In genomic region chr2:62461707-62462106, GRCh38 we compare ENCODE assay signal across 3 cellular contexts.
A peak's percentile ranks its signal among the peaks of the same experiment; 100 is the strongest.
TF ChIP-seq lines count a peak whose summit lies in the region.

No MANE protein-coding gene starts in this region.

TF ChIP-seq in H1, 55 proteins besides CTCF, POLR2A, EP300 and RAD21:
- TF ChIP-seq CHD2 (IDR thresholded peaks at IDR 0.05; ENCODE audit: low read length) (no peak), CBX5 (IDR thresholded peaks at IDR 0.05; ENCODE audit: low read depth, low read length) (no peak), JUN (IDR thresholded peaks at IDR 0.05; ENCODE audit: low read depth, low read length) (no peak), HDAC6 (IDR thresholded peaks at IDR 0.05; ENCODE audit: low read depth, low read length) (no peak), RBBP5 (IDR thresholded peaks at IDR 0.05; ENCODE audit: borderline replicate concordance, low read depth, low read length) (no peak), SIN3A (conservative IDR thresholded peaks at IDR 0.05 in 1 of 2, IDR thresholded peaks at IDR 0.05 in 1 of 2; ENCODE audit: low read depth in 1 of 2, low read length in 2 of 2) (no peak), CREB1 (IDR thresholded peaks at IDR 0.05) (no peak), TEAD4 (IDR thresholded peaks at IDR 0.05; ENCODE audit: low read depth, low read length) (no peak), HDAC2 (IDR thresholded peaks at IDR 0.05; ENCODE audit: borderline replicate concordance in 1 of 2, low read depth in 2 of 2, low read length in 2 of 2) (no peak), GTF2F1 (IDR thresholded peaks at IDR 0.05; ENCODE audit: borderline replicate concordance, low read depth, low read length) (no peak), USF2 (IDR thresholded peaks at IDR 0.05; ENCODE audit: low read length) (no peak), KDM1A (IDR thresholded peaks at IDR 0.05; ENCODE audit: borderline replicate concordance, low read length) (no peak)
- TF ChIP-seq, protein P1, sequence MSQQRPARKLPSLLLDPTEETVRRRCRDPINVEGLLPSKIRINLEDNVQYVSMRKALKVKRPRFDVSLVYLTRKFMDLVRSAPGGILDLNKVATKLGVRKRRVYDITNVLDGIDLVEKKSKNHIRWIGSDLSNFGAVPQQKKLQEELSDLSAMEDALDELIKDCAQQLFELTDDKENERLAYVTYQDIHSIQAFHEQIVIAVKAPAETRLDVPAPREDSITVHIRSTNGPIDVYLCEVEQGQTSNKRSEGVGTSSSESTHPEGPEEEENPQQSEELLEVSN (IDR thresholded peaks at IDR 0.05): no peak
- TF ChIP-seq, protein P2, sequence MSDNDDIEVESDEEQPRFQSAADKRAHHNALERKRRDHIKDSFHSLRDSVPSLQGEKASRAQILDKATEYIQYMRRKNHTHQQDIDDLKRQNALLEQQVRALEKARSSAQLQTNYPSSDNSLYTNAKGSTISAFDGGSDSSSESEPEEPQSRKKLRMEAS (IDR thresholded peaks at IDR 0.05): no peak
- TF ChIP-seq, protein P3, sequence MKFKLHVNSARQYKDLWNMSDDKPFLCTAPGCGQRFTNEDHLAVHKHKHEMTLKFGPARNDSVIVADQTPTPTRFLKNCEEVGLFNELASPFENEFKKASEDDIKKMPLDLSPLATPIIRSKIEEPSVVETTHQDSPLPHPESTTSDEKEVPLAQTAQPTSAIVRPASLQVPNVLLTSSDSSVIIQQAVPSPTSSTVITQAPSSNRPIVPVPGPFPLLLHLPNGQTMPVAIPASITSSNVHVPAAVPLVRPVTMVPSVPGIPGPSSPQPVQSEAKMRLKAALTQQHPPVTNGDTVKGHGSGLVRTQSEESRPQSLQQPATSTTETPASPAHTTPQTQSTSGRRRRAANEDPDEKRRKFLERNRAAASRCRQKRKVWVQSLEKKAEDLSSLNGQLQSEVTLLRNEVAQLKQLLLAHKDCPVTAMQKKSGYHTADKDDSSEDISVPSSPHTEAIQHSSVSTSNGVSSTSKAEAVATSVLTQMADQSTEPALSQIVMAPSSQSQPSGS (IDR thresholded peaks at IDR 0.05; ENCODE audit: low read length): no peak

TF ChIP-seq in liver, 16 proteins besides CTCF, POLR2A, EP300 and RAD21:
- peak; percentile 71 to 88 for TF ChIP-seq RXRA (IDR thresholded peaks at IDR 0.05)
- TF ChIP-seq, protein P2 (IDR thresholded peaks at IDR 0.05): peak; percentile 84
- peak; percentile 10 for TF ChIP-seq ATF3 (IDR thresholded peaks at IDR 0.05)
- peak; percentile 89 to 95 for TF ChIP-seq HNF4A (conservative IDR thresholded peaks at IDR 0.05)
- peak in 1 of 2 donors; percentile 79 for TF ChIP-seq EGR1 (IDR thresholded peaks at IDR 0.05; ENCODE audit: low read depth in 2 of 2)
- TF ChIP-seq GABPA (IDR thresholded peaks at IDR 0.05 in 1 of 2, conservative IDR thresholded peaks at IDR 0.05 in 1 of 2): peak in 1 of 2 donors; percentile 26
- TF ChIP-seq FOXA2 (IDR thresholded peaks at IDR 0.05): no peak
- peak; percentile 94 for TF ChIP-seq SP1 (IDR thresholded peaks at IDR 0.05)
- no peak for TF ChIP-seq FOXA1 (IDR thresholded peaks at IDR 0.05)
- TF ChIP-seq ZBTB33 (IDR thresholded peaks at IDR 0.05): peak; percentile 71
- TF ChIP-seq HNF4G (IDR thresholded peaks at IDR 0.05): peak; percentile 92
- no peak for TF ChIP-seq NR2F2 (IDR thresholded peaks at IDR 0.05)
- TF ChIP-seq REST (IDR thresholded peaks at IDR 0.05): peak; percentile 84
- TF ChIP-seq TAF1 (conservative IDR thresholded peaks at IDR 0.05): peak; percentile 75
- peak; percentile 97 for TF ChIP-seq YY1 (IDR thresholded peaks at IDR 0.05)
- TF ChIP-seq JUND (IDR thresholded peaks at IDR 0.05): peak in 1 of 2 donors; percentile 75

TF ChIP-seq in GM23338, 12 proteins besides CTCF, POLR2A, EP300 and RAD21:
- no peak for TF ChIP-seq STAT1 (IDR thresholded peaks at IDR 0.05; ENCODE audit: unreplicated experiment)
- no peak for TF ChIP-seq EZH2phosphoT487 (IDR thresholded peaks at IDR 0.05; ENCODE audit: unreplicated experiment)
- TF ChIP-seq ZNF331 (CRISPR knock-in tag; IDR thresholded peaks at IDR 0.05; ENCODE audit: low read depth): no peak
- no peak for TF ChIP-seq POLR2AphosphoS5 (IDR thresholded peaks at IDR 0.05; ENCODE audit: low read depth)
- TF ChIP-seq ZNF114 (CRISPR knock-in tag; IDR thresholded peaks at IDR 0.05): no peak
